In the genomic region with DNA sequence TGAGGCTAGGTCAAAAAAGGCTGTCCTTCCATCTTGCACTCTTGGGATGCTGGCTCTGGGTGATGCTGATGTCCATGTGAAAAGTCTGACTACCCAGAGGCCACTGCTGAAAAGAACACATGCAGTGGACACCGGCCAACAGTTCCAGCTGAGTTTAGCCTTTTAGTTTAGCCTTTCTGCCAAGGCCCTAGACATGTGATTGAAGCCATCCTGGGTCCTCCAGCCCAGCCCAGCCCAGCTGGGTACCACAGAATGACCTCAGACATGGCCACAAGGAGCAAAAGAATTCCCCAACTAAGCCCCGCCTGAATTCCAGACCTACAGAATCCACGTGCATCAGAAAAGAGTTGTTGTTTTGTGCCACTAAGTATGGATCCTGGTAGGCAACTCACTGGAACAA, we compare ENCODE assay signal across 12 cellular contexts. TPM values are rescaled to one million over a fixed set of nuclear protein-coding genes. Genes with fewer than 3 reads are reported as not detected.
DNase-seq lines count a peak whose midpoint lies in the region; ATAC-seq and TF ChIP-seq lines count a peak whose summit lies in the region.
"Had no signal": no experiment of that assay in that cellular context is flagged by ENCODE, and none has a peak within 500 bp of the region (broad histone marks: within the 10 kb centered on the region; RNA-seq: fewer than 3 reads in every experiment).

No MANE protein-coding gene starts in this region.

- no peaks in the 10 kb centered on the region for H3K9me3 ChIP-seq in CD4-positive, CD25-positive, alpha-beta regulatory T cell (ENCODE audit: control insufficient read depth in 2 of 2, low read length in 2 of 2)
- no peaks in the 10 kb centered on the region for H3K9me3 ChIP-seq in PC-9 (ENCODE audit: insufficient read depth, low read depth)
- no peaks in the 10 kb centered on the region for H3K9me3 ChIP-seq in A673 (ENCODE audit: low read depth, low read length, poor library complexity, severe bottlenecking)

- H3F3A ChIP-seq in PC-9 (ENCODE audit: insufficient read depth, low read depth): peaks cover 4% of the 10 kb centered on the region; the same call in 1 of the 2 replicates

- TF ChIP-seq CTCF in PC-9 (conservative IDR thresholded peaks at IDR 0.05) (no peak), fibroblast of pulmonary artery (IDR thresholded peaks at IDR 0.05; ENCODE audit: low read length, missing control alignments) (no peak), osteocyte (IDR thresholded peaks at IDR 0.05) (no peak), A673 (conservative IDR thresholded peaks at IDR 0.05; ENCODE audit: low read depth, low read length) (no peak)

- H3K4me1 ChIP-seq in CD4-positive, CD25-positive, alpha-beta regulatory T cell (ENCODE audit: control insufficient read depth, insufficient read depth, low read length, poor library complexity, severe bottlenecking): peaks cover 9% of the 10 kb centered on the region
- H3K4me1 ChIP-seq in PC-9 (replicated peaks; ENCODE audit: insufficient read depth) (0 out of 2 replicates have a peak, but pooled peaks cover 3% of the 10 kb centered on the region), A673 (ENCODE audit: insufficient read depth, low read length, poor library complexity, severe bottlenecking) (no peaks in the 10 kb centered on the region)

- H3K9me2 ChIP-seq in PC-9 (ENCODE audit: insufficient read depth): no peaks in the 10 kb centered on the region

- BruUV-seq in PC-9 (replicated peaks; lab: Mats Ljungman, UMichigan) (no TSS peak), A673 (replicated peaks; lab: Mats Ljungman, UMichigan) (no TSS peak)

- POLR2A ChIA-PET in PC-9 (lab: Charles Lee; ENCODE audit: unreplicated experiment): interaction anchor here (0.6 kb wide), 1 partner anchor 18 kb away, joined by 3 read pairs; a partner anchor contains a TSS
- POLR2A ChIA-PET in A673 (lab: Charles Lee; ENCODE audit: low non-redundant PET): no interaction called here

- no peak overlapping the region for H3K4me2 ChIP-seq in PC-9

- no peaks in the 10 kb centered on the region for H3K27me3 ChIP-seq in CD4-positive, CD25-positive, alpha-beta regulatory T cell (ENCODE audit: control insufficient read depth, insufficient read depth, low read length)
- H3K27me3 ChIP-seq in PC-9 (ENCODE audit: insufficient read depth, low read depth) (no peaks in the 10 kb centered on the region), A673 (replicated peaks; ENCODE audit: insufficient read depth, low read depth, low read length, poor library complexity) (no peaks in the 10 kb centered on the region)

- no peak overlapping the region for H2AFZ ChIP-seq in PC-9
- H2AFZ ChIP-seq: parathyroid adenoma had no signal

- peaks cover 0 to 17% (median 9%) of the 10 kb centered on the region in 4 donors for H3K4me1 Mint-ChIP-seq in CD4-positive, CD25-positive, alpha-beta regulatory T cell
- H3K4me1 Mint-ChIP-seq in osteocyte (ENCODE audit: unreplicated experiment): peaks cover 21% of the 10 kb centered on the region

- intact Hi-C loops in PC-9 (cut with micrococcal nuclease; ENCODE audit: unreplicated experiment) (no loop called here), A673 (cut with micrococcal nuclease; ENCODE audit: unreplicated experiment) (no loop called here)

- H3K36me3 ChIP-seq in CD4-positive, CD25-positive, alpha-beta regulatory T cell (ENCODE audit: control insufficient read depth, insufficient read depth, low read length): peaks cover 4% of the 10 kb centered on the region
- H3K36me3 ChIP-seq in PC-9 (ENCODE audit: low read depth) (no peaks in the 10 kb centered on the region), A673 (ENCODE audit: insufficient read depth, low read length, poor library complexity, severe bottlenecking) (no peaks in the 10 kb centered on the region)

- H3K4me3 Mint-ChIP-seq in CD4-positive, CD25-positive, alpha-beta regulatory T cell: no peak overlapping the region
- no peak overlapping the region for H3K4me3 Mint-ChIP-seq in osteocyte (ENCODE audit: unreplicated experiment)

- H3K9me3 Mint-ChIP-seq in CD4-positive, CD25-positive, alpha-beta regulatory T cell: no peaks in the 10 kb centered on the region
- H3K9me3 Mint-ChIP-seq in osteocyte (ENCODE audit: unreplicated experiment): no peaks in the 10 kb centered on the region

- H3K4me3 ChIP-seq in CD4-positive, CD25-positive, alpha-beta regulatory T cell (ENCODE audit: low read depth, low read length): no peak overlapping the region
- H3K4me3 ChIP-seq in PC-9 (no peak overlapping the region), fibroblast of pulmonary artery (replicated peaks; ENCODE audit: low read depth, low read length) (no peak overlapping the region), A673 (ENCODE audit: low read depth, low read length, poor library complexity, severe bottlenecking) (no peak overlapping the region)

- no peaks in the 10 kb centered on the region for H3K27me3 Mint-ChIP-seq in CD4-positive, CD25-positive, alpha-beta regulatory T cell
- H3K27me3 Mint-ChIP-seq in osteocyte (ENCODE audit: unreplicated experiment): no peaks in the 10 kb centered on the region

- H3K79me2 ChIP-seq in PC-9 (ENCODE audit: low read depth): no peaks in the 10 kb centered on the region
- H3K79me2 ChIP-seq: parathyroid adenoma had no signal

- no peak for ATAC-seq in CD4-positive, CD25-positive, alpha-beta regulatory T cell (ENCODE audit: low read depth in 2 of 2)
- ATAC-seq in GM19035 (IDR thresholded peaks at IDR 0.05; ENCODE audit: unreplicated experiment) (no peak), GM21723 (IDR thresholded peaks at IDR 0.05; ENCODE audit: unreplicated experiment) (no peak)

- CTCF ChIA-PET in PC-9 (lab: Charles Lee) (no interaction called here), A673 (lab: Charles Lee) (no interaction called here)

- H4K20me1 ChIP-seq in PC-9 (ENCODE audit: insufficient read depth): no peaks in the 10 kb centered on the region

- no peak overlapping the region for H3K27ac ChIP-seq in CD4-positive, CD25-positive, alpha-beta regulatory T cell (ENCODE audit: insufficient read depth, low read length, poor library complexity, severe bottlenecking)
- no peak overlapping the region for H3K27ac ChIP-seq in PC-9
- H3K27ac ChIP-seq in A673 (ENCODE audit: low read depth, low read length, poor library complexity, severe bottlenecking): no peak overlapping the region
- H3K27ac ChIP-seq: parathyroid adenoma had no signal

- no peak for DNase-seq in CD4-positive, CD25-positive, alpha-beta regulatory T cell
- DNase-seq in PC-9 (peak; percentile 21 to 47), fibroblast of pulmonary artery (ENCODE audit: low read depth) (peak; percentile 45), osteocyte (ENCODE audit: extremely low spot score, unreplicated experiment) (no peak), NCI-H82 treated with DMSO at 0.1 percent for 48 hours (lab: John Stamatoyannopoulos, UW; ENCODE audit: unreplicated experiment) (no peak), A673 (ENCODE audit: low spot score) (no peak)
- DNase-seq: amniotic stem cell, DND-41, Karpas-422 had no signal

- peaks cover 8% of the 10 kb centered on the region for H3K36me3 Mint-ChIP-seq in CD4-positive, CD25-positive, alpha-beta regulatory T cell
- H3K36me3 Mint-ChIP-seq in osteocyte (ENCODE audit: unreplicated experiment): peaks cover 2% of the 10 kb centered on the region

- H3K27ac Mint-ChIP-seq in CD4-positive, CD25-positive, alpha-beta regulatory T cell: peak overlapping the region in 2 of 3 donors; percentile 14 to 72
- H3K27ac Mint-ChIP-seq in osteocyte (ENCODE audit: unreplicated experiment): peak overlapping the region; percentile 19

RNA-seq across cellular contexts. Expression of a gene that starts 17.4 kb away (rescaled TPM):
- total RNA-seq in CD4-positive, CD25-positive, alpha-beta regulatory T cell: 137 TPM
- 100 to 1,000 TPM in 1 of 4 donors, 10 to 100 TPM in 3; 80.3 to 102 (median 91.7) TPM for polyA plus RNA-seq in CD4-positive, CD25-positive, alpha-beta regulatory T cell
- 101 and 121 TPM in 2 replicates for total RNA-seq in PC-9 (2021)
- total RNA-seq in osteocyte: 137 and 140 TPM in 2 replicates
- total RNA-seq in A673 (2021): 97.2 and 97.3 TPM in 2 replicates

RNA-seq across cellular contexts. Expression of a gene that starts 25.2 kb away (rescaled TPM):
- total RNA-seq in CD4-positive, CD25-positive, alpha-beta regulatory T cell: 15.1 TPM
- polyA plus RNA-seq in CD4-positive, CD25-positive, alpha-beta regulatory T cell: 10 to 100 TPM; 19.5 to 23.5 (median 21.7) TPM
- total RNA-seq in PC-9 (2021) (69.0 and 77.1 TPM in 2 replicates), osteocyte (37.4 and 37.7 TPM in 2 replicates), A673 (2021) (36.4 and 38.6 TPM in 2 replicates)

RNA-seq across cellular contexts. Expression of a gene that starts 36.2 kb away (rescaled TPM):
- total RNA-seq in CD4-positive, CD25-positive, alpha-beta regulatory T cell: not detected
- not detected for polyA plus RNA-seq in CD4-positive, CD25-positive, alpha-beta regulatory T cell
- total RNA-seq in PC-9 (2021): 159 and 185 TPM in 2 replicates
- total RNA-seq in osteocyte: not detected in 2 replicates
- not detected in 2 replicates for total RNA-seq in A673 (2021)

RNA-seq across cellular contexts. Expression of a gene that starts 55.2 kb away (rescaled TPM):
- total RNA-seq in CD4-positive, CD25-positive, alpha-beta regulatory T cell: not detected
- polyA plus RNA-seq in CD4-positive, CD25-positive, alpha-beta regulatory T cell: under 1 TPM; 0.18 to 0.56 (median 0.23) TPM
- total RNA-seq in PC-9 (2021) (0.23 TPM in 1 of 2 replicates, not detected in the other), osteocyte (not detected in 2 replicates), A673 (2021) (0.69 TPM in 1 of 2 replicates, not detected in the other)

Comparison
In these comparisons a context has a peak if more than half of its experiments do, and no peak if none do; other contexts are left out.
1. DNase-seq: peak in PC-9 (2 of 2) and fibroblast of pulmonary artery (single experiment); none in CD4-positive, CD25-positive, alpha-beta regulatory T cell (0 of 3), osteocyte (single experiment), NCI-H82 treated with DMSO at 0.1 percent for 48 hours (single experiment) and A673 (single experiment).
2. RNA of a gene that starts 36.2 kb away (total RNA-seq): 159 to 185 TPM in PC-9; not detected in CD4-positive, CD25-positive, alpha-beta regulatory T cell (single experiment), not detected in osteocyte and not detected in A673; every median in the first group is over 10 times any median in the second.